Comparison of ENCODE assay signal across 1 cellular context in the genomic region with DNA sequence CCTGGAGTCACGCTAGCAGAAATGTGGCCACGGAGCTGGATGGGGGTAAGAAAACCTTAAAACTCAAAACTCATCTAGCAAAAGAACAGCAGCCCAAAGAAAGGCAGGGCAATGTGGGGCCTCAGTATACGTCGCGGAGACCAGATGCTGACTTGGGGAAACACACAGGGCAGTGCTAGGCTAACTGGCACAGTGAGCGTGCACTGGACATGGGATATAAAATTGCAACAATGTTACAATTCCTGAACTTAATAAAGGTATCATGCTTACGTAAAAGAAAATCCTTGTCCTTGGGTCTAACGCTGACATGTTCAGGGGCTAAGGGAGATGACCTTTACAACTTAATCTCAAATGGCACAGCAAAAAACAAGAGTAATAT.
TF ChIP-seq lines count a peak whose summit lies in the region.

No MANE protein-coding gene starts in this region.

TF ChIP-seq in endothelial cell of umbilical vein, 7 proteins besides CTCF, POLR2A, EP300 and RAD21:
- TF ChIP-seq, protein P1, sequence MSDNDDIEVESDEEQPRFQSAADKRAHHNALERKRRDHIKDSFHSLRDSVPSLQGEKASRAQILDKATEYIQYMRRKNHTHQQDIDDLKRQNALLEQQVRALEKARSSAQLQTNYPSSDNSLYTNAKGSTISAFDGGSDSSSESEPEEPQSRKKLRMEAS (IDR thresholded peaks at IDR 0.05; ENCODE audit: insufficient read depth, insufficient read length) = no peak
- TF ChIP-seq MYC (IDR thresholded peaks at IDR 0.05; ENCODE audit: low read depth, low read length) = no peak
- no peak for TF ChIP-seq EZH2 (IDR thresholded peaks at IDR 0.05; ENCODE audit: borderline replicate concordance, low read depth, low read length, severe bottlenecking)
- no peak for TF ChIP-seq FOS (IDR thresholded peaks at IDR 0.05; ENCODE audit: borderline replicate concordance, insufficient read depth, low read length)
- no peak for TF ChIP-seq POLR2AphosphoS5 (IDR thresholded peaks at IDR 0.05; ENCODE audit: insufficient read depth, low read depth, low read length)
- no peak for TF ChIP-seq JUN (IDR thresholded peaks at IDR 0.05; ENCODE audit: borderline replicate concordance, insufficient read depth, insufficient read length, low read depth)
- TF ChIP-seq GATA2 (IDR thresholded peaks at IDR 0.05; ENCODE audit: insufficient read depth, insufficient read length, low read depth, low read length) = no peak
